ENCODE assay signal across 2 cellular contexts in the genomic region with DNA sequence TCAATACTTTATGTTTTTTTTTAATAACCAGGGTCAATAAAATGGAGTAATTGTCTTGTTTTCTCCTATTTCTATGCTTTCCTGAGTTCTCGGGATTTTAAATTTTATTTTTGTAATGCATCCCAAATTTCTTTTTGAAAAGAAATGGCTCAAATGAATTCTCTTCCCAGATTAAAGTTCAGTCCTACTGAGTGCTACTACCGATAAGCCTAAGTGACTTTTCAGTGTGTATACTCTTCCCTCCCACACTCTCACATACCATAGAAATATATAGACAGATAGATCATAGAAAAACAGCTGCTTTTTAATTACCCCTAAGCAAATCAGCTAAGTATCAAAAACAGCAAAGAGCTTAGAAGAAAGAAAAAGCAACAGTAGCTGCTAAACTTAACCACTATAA.
TF ChIP-seq lines count a peak whose summit lies in the region.

No MANE protein-coding gene starts in this region.

TF ChIP-seq in GM12878, 131 proteins besides CTCF, POLR2A, EP300 and RAD21:
- no peak for TF ChIP-seq CHD1 (IDR thresholded peaks at IDR 0.05; ENCODE audit: low read depth, low read length)
- TF ChIP-seq ASH2L (IDR thresholded peaks at IDR 0.05; ENCODE audit: borderline replicate concordance, low read depth) = no peak
- TF ChIP-seq MTA3 (IDR thresholded peaks at IDR 0.05; ENCODE audit: borderline replicate concordance, low read length) = no peak
- TF ChIP-seq, protein P1, sequence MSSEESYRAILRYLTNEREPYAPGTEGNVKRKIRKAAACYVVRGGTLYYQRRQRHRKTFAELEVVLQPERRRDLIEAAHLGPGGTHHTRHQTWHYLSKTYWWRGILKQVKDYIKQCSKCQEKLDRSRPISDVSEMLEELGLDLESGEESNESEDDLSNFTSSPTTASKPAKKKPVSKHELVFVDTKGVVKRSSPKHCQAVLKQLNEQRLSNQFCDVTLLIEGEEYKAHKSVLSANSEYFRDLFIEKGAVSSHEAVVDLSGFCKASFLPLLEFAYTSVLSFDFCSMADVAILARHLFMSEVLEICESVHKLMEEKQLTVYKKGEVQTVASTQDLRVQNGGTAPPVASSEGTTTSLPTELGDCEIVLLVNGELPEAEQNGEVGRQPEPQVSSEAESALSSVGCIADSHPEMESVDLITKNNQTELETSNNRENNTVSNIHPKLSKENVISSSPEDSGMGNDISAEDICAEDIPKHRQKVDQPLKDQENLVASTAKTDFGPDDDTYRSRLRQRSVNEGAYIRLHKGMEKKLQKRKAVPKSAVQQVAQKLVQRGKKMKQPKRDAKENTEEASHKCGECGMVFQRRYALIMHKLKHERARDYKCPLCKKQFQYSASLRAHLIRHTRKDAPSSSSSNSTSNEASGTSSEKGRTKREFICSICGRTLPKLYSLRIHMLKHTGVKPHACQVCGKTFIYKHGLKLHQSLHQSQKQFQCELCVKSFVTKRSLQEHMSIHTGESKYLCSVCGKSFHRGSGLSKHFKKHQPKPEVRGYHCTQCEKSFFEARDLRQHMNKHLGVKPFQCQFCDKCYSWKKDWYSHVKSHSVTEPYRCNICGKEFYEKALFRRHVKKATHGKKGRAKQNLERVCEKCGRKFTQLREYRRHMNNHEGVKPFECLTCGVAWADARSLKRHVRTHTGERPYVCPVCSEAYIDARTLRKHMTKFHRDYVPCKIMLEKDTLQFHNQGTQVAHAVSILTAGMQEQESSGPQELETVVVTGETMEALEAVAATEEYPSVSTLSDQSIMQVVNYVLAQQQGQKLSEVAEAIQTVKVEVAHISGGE (CRISPR knock-in tag; IDR thresholded peaks at IDR 0.05) = no peak

TF ChIP-seq in neural cell, 6 proteins besides CTCF, POLR2A, EP300 and RAD21:
- TF ChIP-seq MXI1 (conservative IDR thresholded peaks at IDR 0.05; ENCODE audit: poor library complexity, severe bottlenecking) (no peak), POLR2AphosphoS5 (IDR thresholded peaks at IDR 0.05) (no peak)
